Comparison of ENCODE assay signal across 1 cellular context in genomic region chr20:53077373-53078205, GRCh38.
TF ChIP-seq lines count a peak whose summit lies in the region.

No MANE protein-coding gene starts in this region.

TF ChIP-seq in HepG2, 621 proteins besides CTCF, POLR2A, EP300 and RAD21 (continued from another document and continues in another):
- peak; percentile 64; the same call in 1 of the 2 replicates for TF ChIP-seq KAT7 (CRISPR knock-in tag; IDR thresholded peaks at IDR 0.05; ENCODE audit: borderline replicate concordance)
- TF ChIP-seq KMT2B (CRISPR knock-in tag; IDR thresholded peaks at IDR 0.05): 0 out of 2 replicates have a peak, but pooled peaks have one; percentile 28
- TF ChIP-seq ATF4 (CRISPR knock-in tag; IDR thresholded peaks at IDR 0.05): peak in 1 of 2 experiments; percentile 94; a peak in 2 of 4 replicates
- no peak for TF ChIP-seq ZNF235 (CRISPR knock-in tag; IDR thresholded peaks at IDR 0.05; ENCODE audit: borderline replicate concordance)
- peak; percentile 94 for TF ChIP-seq ZNF670 (CRISPR knock-in tag; IDR thresholded peaks at IDR 0.05; ENCODE audit: borderline replicate concordance)
- no peak for TF ChIP-seq ZNF264 (CRISPR knock-in tag; IDR thresholded peaks at IDR 0.05)
- TF ChIP-seq ZNF3 (CRISPR knock-in tag; IDR thresholded peaks at IDR 0.05): 0 out of 2 replicates have a peak, but pooled peaks have one; percentile 42
- TF ChIP-seq ZKSCAN8 (CRISPR knock-in tag; IDR thresholded peaks at IDR 0.05; ENCODE audit: borderline replicate concordance): peak; percentile 73; the same call in 1 of the 2 replicates
- TF ChIP-seq ZNF280D (CRISPR knock-in tag; IDR thresholded peaks at IDR 0.05): peak; percentile 80; the same call in 1 of the 2 replicates
- TF ChIP-seq PPARG (CRISPR knock-in tag; conservative IDR thresholded peaks at IDR 0.05): peak; percentile 99
- TF ChIP-seq FIP1L1 (IDR thresholded peaks at IDR 0.05; ENCODE audit: borderline replicate concordance, insufficient read depth, low read depth, low read length): no peak
- TF ChIP-seq CREB1 (IDR thresholded peaks at IDR 0.05): no peak
- peak; percentile 64 for TF ChIP-seq CREB1 (CRISPR knock-in tag; IDR thresholded peaks at IDR 0.05)
- 0 out of 2 replicates have a peak, but pooled peaks have one; percentile 49 for TF ChIP-seq ZZZ3 (CRISPR knock-in tag; IDR thresholded peaks at IDR 0.05; ENCODE audit: borderline replicate concordance)
- TF ChIP-seq ZFX (CRISPR knock-in tag; IDR thresholded peaks at IDR 0.05; ENCODE audit: low read depth): no peak
- peak; percentile 72; the same call in 1 of the 2 replicates for TF ChIP-seq ETV5 (CRISPR knock-in tag; IDR thresholded peaks at IDR 0.05; ENCODE audit: borderline replicate concordance)
- 0 out of 2 replicates have a peak, but pooled peaks have one; percentile 49 for TF ChIP-seq ZSCAN25 (CRISPR knock-in tag; IDR thresholded peaks at IDR 0.05)
- peak; percentile 51 for TF ChIP-seq ZMYM3 (CRISPR knock-in tag; IDR thresholded peaks at IDR 0.05)
- TF ChIP-seq ZNF761 (CRISPR knock-in tag; conservative IDR thresholded peaks at IDR 0.05): no peak
- no peak; the same call in 1 of the 2 replicates for TF ChIP-seq DMAP1 (CRISPR knock-in tag; IDR thresholded peaks at IDR 0.05)
- peak; percentile 71; the same call in 1 of the 2 replicates for TF ChIP-seq HHEX (CRISPR knock-in tag; IDR thresholded peaks at IDR 0.05)
- peak; percentile 89 for TF ChIP-seq ZNF263 (CRISPR knock-in tag; IDR thresholded peaks at IDR 0.05)
- TF ChIP-seq ZBTB26 (CRISPR knock-in tag; IDR thresholded peaks at IDR 0.05; ENCODE audit: borderline replicate concordance): peak; percentile 96
- 0 out of 2 replicates have a peak, but pooled peaks have one; percentile 49 for TF ChIP-seq ZBED4 (CRISPR knock-in tag; IDR thresholded peaks at IDR 0.05; ENCODE audit: borderline replicate concordance)
- TF ChIP-seq MIER2 (CRISPR knock-in tag; IDR thresholded peaks at IDR 0.05): peak; percentile 73
- TF ChIP-seq HOXA3 (CRISPR knock-in tag; IDR thresholded peaks at IDR 0.05): peak; percentile 42; the same call in 1 of the 2 replicates
- TF ChIP-seq ZNF891 (CRISPR knock-in tag; IDR thresholded peaks at IDR 0.05): no peak
- peak; percentile 88 for TF ChIP-seq HDAC2 (CRISPR knock-in tag; IDR thresholded peaks at IDR 0.05)
- no peak for TF ChIP-seq ZNF260 (CRISPR knock-in tag; IDR thresholded peaks at IDR 0.05; ENCODE audit: borderline replicate concordance, low read depth)
- 0 out of 2 replicates have a peak, but pooled peaks have one; percentile 71 for TF ChIP-seq HOXD1 (CRISPR knock-in tag; IDR thresholded peaks at IDR 0.05)
- no peak for TF ChIP-seq FOXA1 (IDR thresholded peaks at IDR 0.05)
- TF ChIP-seq FOXA1 (CRISPR knock-in tag; IDR thresholded peaks at IDR 0.05): peak; percentile 59
- peak; percentile 63; the same call in 1 of the 2 replicates for TF ChIP-seq MYPOP (CRISPR knock-in tag; IDR thresholded peaks at IDR 0.05)
- TF ChIP-seq ZNF615 (CRISPR knock-in tag; IDR thresholded peaks at IDR 0.05; ENCODE audit: borderline replicate concordance): 0 out of 2 replicates have a peak, but pooled peaks have one; percentile 26
- no peak for TF ChIP-seq TBL1XR1 (IDR thresholded peaks at IDR 0.05; ENCODE audit: borderline replicate concordance, low read length, partially characterized antibody)
- TF ChIP-seq KDM2A (CRISPR knock-in tag; IDR thresholded peaks at IDR 0.05; ENCODE audit: borderline replicate concordance, low read depth): 0 out of 2 replicates have a peak, but pooled peaks have one; percentile 52
- TF ChIP-seq HBP1 (CRISPR knock-in tag; IDR thresholded peaks at IDR 0.05; ENCODE audit: low read depth): peak; percentile 43; the same call in 1 of the 2 replicates
- TF ChIP-seq SKI (IDR thresholded peaks at IDR 0.05; ENCODE audit: partially characterized antibody): peak; percentile 79
- peak; percentile 81; the same call in 1 of the 2 replicates for TF ChIP-seq PRDM10 (CRISPR knock-in tag; IDR thresholded peaks at IDR 0.05; ENCODE audit: low read depth)
- TF ChIP-seq ZFP90 (CRISPR knock-in tag; IDR thresholded peaks at IDR 0.05; ENCODE audit: borderline replicate concordance): 0 out of 2 replicates have a peak, but pooled peaks have one; percentile 6
- peak; percentile 72 for TF ChIP-seq ISL2 (CRISPR knock-in tag; IDR thresholded peaks at IDR 0.05)
- peak; percentile 99 for TF ChIP-seq FOSL2 (CRISPR knock-in tag; IDR thresholded peaks at IDR 0.05)
- TF ChIP-seq SIX4 (CRISPR knock-in tag; IDR thresholded peaks at IDR 0.05): peak; percentile 43; the same call in 1 of the 2 replicates
- TF ChIP-seq ZBTB10 (CRISPR knock-in tag; IDR thresholded peaks at IDR 0.05; ENCODE audit: borderline replicate concordance): no peak
- peak; percentile 50; the same call in 1 of the 2 replicates for TF ChIP-seq ATF7-NPFF (CRISPR knock-in tag; IDR thresholded peaks at IDR 0.05; ENCODE audit: low read depth)
- peak; percentile 96 for TF ChIP-seq GATAD2A (CRISPR knock-in tag; IDR thresholded peaks at IDR 0.05)
